Comparison of ENCODE assay signal across 11 cellular contexts in the genomic region with DNA sequence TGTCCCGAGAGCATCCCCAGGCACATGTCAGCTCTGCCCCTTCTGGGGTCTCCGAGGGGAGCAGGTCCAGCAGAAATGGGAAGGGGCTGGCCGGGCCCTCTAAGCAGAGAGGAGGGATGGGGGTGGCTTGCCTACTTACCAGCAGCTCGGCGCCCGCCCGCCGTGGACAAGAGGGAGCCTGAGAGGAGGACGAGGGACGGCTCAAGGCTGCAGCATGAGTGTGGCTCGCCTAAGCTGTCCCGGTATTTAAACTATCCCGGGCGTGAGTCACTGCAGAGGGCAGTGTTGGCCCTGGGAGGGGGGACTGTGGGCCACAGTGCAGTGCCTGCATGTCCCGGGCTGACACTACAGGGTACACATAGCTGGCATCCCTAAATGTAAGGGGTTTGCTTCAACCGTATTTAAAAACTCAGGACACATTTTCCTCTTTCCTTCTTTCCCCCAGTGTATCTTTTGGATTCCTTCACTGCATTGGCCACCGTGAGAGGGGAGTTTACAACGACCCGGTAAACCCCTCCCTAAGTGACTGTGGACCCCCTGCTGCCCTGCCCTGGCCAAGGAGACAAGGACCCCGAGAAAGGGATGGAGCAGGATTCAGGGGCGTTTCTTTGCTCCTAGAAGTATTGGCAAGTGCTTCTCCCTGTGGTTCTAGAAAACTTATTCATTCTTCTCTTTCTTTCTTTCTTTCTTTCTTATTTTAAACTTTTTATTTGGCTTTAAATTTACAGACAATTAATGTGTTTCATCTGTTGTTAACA. TPM values are rescaled to one million over a fixed set of nuclear protein-coding genes. Genes with fewer than 3 reads are reported as not detected.
A peak's percentile ranks its signal among the peaks of the same experiment; 100 is the strongest.
DNase-seq lines count a peak whose midpoint lies in the region; ATAC-seq, FAIRE-seq and TF ChIP-seq lines count a peak whose summit lies in the region.
"Had no signal": no experiment of that assay in that cellular context is flagged by ENCODE, and none has a peak within 500 bp of the region (broad histone marks: within the 10 kb centered on the region; RNA-seq: fewer than 3 reads in every experiment).

Gene LRRC15, minus strand, starts transcription at position 222 of the 758 bp plus-strand sequence. CDS start 8,700 bp downstream, outside the sequence.

- intact Hi-C loops in left colon (cut with DNase I, micrococcal nuclease) = no loop called here

- H3K36me3 ChIP-seq in HUES64 (ENCODE audit: insufficient read depth, low read length) (no peaks in the 10 kb centered on the region), bronchial epithelial cell (ENCODE audit: control insufficient read depth, insufficient read depth, low read length) (no peaks in the 10 kb centered on the region)

- peak; percentile 87 for DNase-seq in AG08395 (ENCODE audit: low spot score)
- DNase-seq in bronchial epithelial cell (ENCODE audit: low read depth) = peak; percentile 38
- DNase-seq in left colon = peak in 1 of 2 donors; percentile 19
- no peak for DNase-seq in NK-92 treated with Interleukin-12 subunit alpha and Interleukin-12 subunit beta, amount 100 ng/mL, for 24 hours (lab: John Stamatoyannopoulos, UW)
- DNase-seq in GOT3 (lab: John Stamatoyannopoulos, UW) = no peak
- DNase-seq: activated naive CD8-positive, alpha-beta T cell treated with anti-CD3 and anti-CD28 coated beads, Interleukin-2, amount 10 ng/mL, durations not matched to agents 7 days and 5 days had no signal

- H3K27ac ChIP-seq in HUES64 (ENCODE audit: low read depth, low read length) = no peak within 1 kb of the TSS; the same call in 1 of the 2 replicates
- H3K27ac ChIP-seq: KMS-11, SK-N-MC had no signal

- H3K9me3 ChIP-seq in HUES64 (ENCODE audit: insufficient read depth, low read depth, low read length) = no peaks in the 10 kb centered on the region

- H3K27me3 ChIP-seq in HUES64 (ENCODE audit: insufficient read depth, low read length) (peaks cover 24% of the 10 kb centered on the region), bronchial epithelial cell (ENCODE audit: control insufficient read depth, insufficient read depth, low read length) (peaks cover 14% of the 10 kb centered on the region)

- WGBS in HUES64 = 21% methylated on average over 21 of the region's 21 CpGs

- peak; percentile 43 for FAIRE-seq in bronchial epithelial cell (lab: Jason Lieb, UNC)

- ATAC-seq in left colon = peak; percentile 55
- ATAC-seq in HG02973 (IDR thresholded peaks at IDR 0.05; ENCODE audit: unreplicated experiment) = no peak
- ATAC-seq in HG03520 (IDR thresholded peaks at IDR 0.05; ENCODE audit: unreplicated experiment) = no peak

- H3K4me1 ChIP-seq in HUES64 (ENCODE audit: insufficient read depth, low read length) = peaks cover 22% of the 10 kb centered on the region; the same call in 1 of the 2 replicates

- H3K4me3 ChIP-seq in HUES64 (ENCODE audit: low read length) (peak within 1 kb of the TSS; percentile 31), bronchial epithelial cell (ENCODE audit: low read depth, low read length) (no peak within 1 kb of the TSS)
- H3K4me3 ChIP-seq: SK-N-MC had no signal

- TF ChIP-seq CTCF in bronchial epithelial cell (IDR thresholded peaks at IDR 0.05; ENCODE audit: insufficient read depth, low read length, severe bottlenecking) = no peak

- H3K9ac ChIP-seq in HUES64 (ENCODE audit: low read depth, low read length) = no peak within 1 kb of the TSS
- H3K9ac ChIP-seq: KMS-11 had no signal

RNA-seq across cellular contexts. Expression of gene LRRC15, which starts in this region (rescaled TPM):
- 0.15 TPM for polyA plus RNA-seq in HUES64 (2013, experiment 1 of 2)
- 0.13 TPM for polyA plus RNA-seq in HUES64 (2013, experiment 2 of 2)
- total RNA-seq in bronchial epithelial cell = not detected in 2 replicates
- total RNA-seq in left colon = under 1 TPM; 0.31 to 0.59 TPM
- total RNA-seq: activated naive CD8-positive, alpha-beta T cell treated with anti-CD3 and anti-CD28 coated beads, Interleukin-2, amount 10 ng/mL, durations not matched to agents 7 days and 5 days had no signal

Comparison
In these comparisons a context has a peak if more than half of its experiments do, and no peak if none do; other contexts are left out.
1. Peak in DNase-seq in bronchial epithelial cell; RNA of the gene not detected or under 1 TPM.
2. Peak in ATAC-seq in left colon; RNA of the gene not detected or under 1 TPM.